ENCODE assay signal across 13 cellular contexts in genomic region chr1:41423511-41424191, GRCh38.
A peak's percentile ranks its signal among the peaks of the same experiment; 100 is the strongest.
DNase-seq lines count a peak whose midpoint lies in the region; ATAC-seq and TF ChIP-seq lines count a peak whose summit lies in the region.
"Had no signal": no experiment of that assay in that cellular context is flagged by ENCODE, and none has a peak within 500 bp of the region (broad histone marks: within the 10 kb centered on the region; RNA-seq: fewer than 3 reads in every experiment).

No MANE protein-coding gene starts in this region.

- no peak overlapping the region for H3K27ac ChIP-seq in mesendoderm (ENCODE audit: low read depth, low read length)
- H3K27ac ChIP-seq: ascending aorta, C4-2B had no signal

- no CpG with 5 or more reads among the region's 38 CpGs for WGBS in mesendoderm (ENCODE audit: extremely low coverage, insufficient coverage, low lambda C conversion rate)

- H2BK5ac ChIP-seq in mesendoderm (ENCODE audit: low read length): no peak overlapping the region

- no peaks in the 10 kb centered on the region for H3K27me3 ChIP-seq in mesendoderm (ENCODE audit: insufficient read depth, low read length, poor library complexity)
- H3K27me3 ChIP-seq: ascending aorta had no signal

- no peak overlapping the region for H2AK5ac ChIP-seq in mesendoderm (ENCODE audit: low read length)

- no peak overlapping the region for H4K8ac ChIP-seq in mesendoderm (ENCODE audit: low read depth, low read length)

- H3K9ac ChIP-seq in mesendoderm (ENCODE audit: low read length): no peak overlapping the region

- no peak for DNase-seq in AG10803 (ENCODE audit: low read depth)
- no peak for DNase-seq in HFF-Myc (ENCODE audit: extremely low read depth, low read depth)
- peak; percentile 38 for DNase-seq in dermis blood vessel endothelial cell
- DNase-seq in mesendoderm: no peak
- no peak for DNase-seq in germinal center (ENCODE audit: low spot score)
- DNase-seq in SIG-M5 treated with dmso at 0.1 percent for 504 hours (lab: John Stamatoyannopoulos, UW; ENCODE audit: unreplicated experiment): no peak
- DNase-seq in HCEC 1CT: no peak
- DNase-seq: foreskin melanocyte; NCI-H187; stimulated activated CD4-positive, alpha-beta T cell treated with anti-CD3 and anti-CD28 coated beads, Interleukin-1b, Interleukin-23, amount 100 ng/mL, for 48 hours had no signal

- no peak for ATAC-seq in GM21529 (IDR thresholded peaks at IDR 0.05; ENCODE audit: unreplicated experiment)

- H3K56ac ChIP-seq in mesendoderm (ENCODE audit: low read length): peak overlapping the region; percentile 52

- no peaks in the 10 kb centered on the region for H3K36me3 ChIP-seq in mesendoderm (ENCODE audit: control insufficient read depth, insufficient read depth, low read length)
- H3K36me3 ChIP-seq: ascending aorta had no signal

- H4K5ac ChIP-seq in mesendoderm (ENCODE audit: low read length): no peak overlapping the region

- H3K79me2 ChIP-seq in mesendoderm (ENCODE audit: control insufficient read depth, insufficient read depth, low read length): no peaks in the 10 kb centered on the region

- H3K4ac ChIP-seq in mesendoderm (ENCODE audit: low read depth, low read length): no peak overlapping the region

- H3K79me1 ChIP-seq in mesendoderm (ENCODE audit: low read length): no peaks in the 10 kb centered on the region

- no peak overlapping the region for H3K4me2 ChIP-seq in mesendoderm (ENCODE audit: low read length)

- TF ChIP-seq CTCF in AG10803 (conservative IDR thresholded peaks at IDR 0.05; ENCODE audit: low read length) (peak; percentile 10; the same call in 1 of the 2 replicates), HFF-Myc (IDR thresholded peaks at IDR 0.05; ENCODE audit: low read depth, low read length, missing control alignments) (peak; percentile 31)

- H3K18ac ChIP-seq in mesendoderm (ENCODE audit: low read length): no peak overlapping the region

- no peaks in the 10 kb centered on the region for H3K4me1 ChIP-seq in mesendoderm (ENCODE audit: control insufficient read depth, low read depth, low read length)

- H2BK120ac ChIP-seq in mesendoderm (ENCODE audit: low read depth, low read length): no peak overlapping the region

- H2BK15ac ChIP-seq in mesendoderm (replicated peaks; ENCODE audit: low read depth): no peak overlapping the region

- H3K4me3 ChIP-seq in AG10803 (ENCODE audit: low read length) (no peak overlapping the region), HFF-Myc (replicated peaks; ENCODE audit: low read depth, low read length) (no peak overlapping the region), mesendoderm (ENCODE audit: low read length) (no peak overlapping the region)
- H3K4me3 ChIP-seq: ascending aorta had no signal

- no peak overlapping the region for H3K23ac ChIP-seq in mesendoderm (ENCODE audit: low read length)
